2 cellular contexts compared by ENCODE assay signal in the genomic region with DNA sequence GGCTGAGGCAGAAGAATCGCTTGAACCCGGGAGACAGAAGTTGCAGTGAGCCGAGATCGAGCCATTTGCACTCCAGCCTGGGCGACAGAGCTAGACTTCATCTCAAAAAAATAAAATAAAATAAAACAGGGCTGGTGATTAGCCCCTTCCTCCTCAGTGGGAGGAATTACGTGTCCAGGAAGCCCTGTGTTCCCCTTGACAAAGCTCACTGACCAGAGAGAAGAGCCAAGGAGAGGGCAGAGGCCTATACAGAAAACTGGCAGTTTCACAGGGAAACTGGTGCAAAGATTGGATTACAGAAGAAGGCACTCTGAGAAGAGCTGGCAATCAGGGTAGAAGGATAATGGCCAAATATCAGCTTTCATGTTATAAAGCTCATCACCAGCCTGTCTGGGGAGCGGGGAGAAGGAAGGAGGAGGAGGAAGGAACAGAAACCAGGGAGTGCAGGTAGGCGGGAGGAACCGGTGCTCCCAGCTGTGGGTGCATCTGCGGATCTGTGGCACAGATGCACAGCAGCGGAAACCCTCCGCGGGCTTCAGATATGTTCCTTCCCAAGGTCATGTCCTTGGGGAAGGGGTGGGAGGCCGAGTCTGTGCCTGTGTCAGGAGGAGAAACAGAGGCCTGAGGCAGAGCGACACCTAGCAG.
TF ChIP-seq lines count a peak whose summit lies in the region.

No MANE protein-coding gene starts in this region.

TF ChIP-seq in GM23338, 12 proteins besides CTCF, POLR2A, EP300 and RAD21:
- TF ChIP-seq, protein P1, sequence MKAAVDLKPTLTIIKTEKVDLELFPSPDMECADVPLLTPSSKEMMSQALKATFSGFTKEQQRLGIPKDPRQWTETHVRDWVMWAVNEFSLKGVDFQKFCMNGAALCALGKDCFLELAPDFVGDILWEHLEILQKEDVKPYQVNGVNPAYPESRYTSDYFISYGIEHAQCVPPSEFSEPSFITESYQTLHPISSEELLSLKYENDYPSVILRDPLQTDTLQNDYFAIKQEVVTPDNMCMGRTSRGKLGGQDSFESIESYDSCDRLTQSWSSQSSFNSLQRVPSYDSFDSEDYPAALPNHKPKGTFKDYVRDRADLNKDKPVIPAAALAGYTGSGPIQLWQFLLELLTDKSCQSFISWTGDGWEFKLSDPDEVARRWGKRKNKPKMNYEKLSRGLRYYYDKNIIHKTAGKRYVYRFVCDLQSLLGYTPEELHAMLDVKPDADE (IDR thresholded peaks at IDR 0.05), result no peak
- TF ChIP-seq EZH2phosphoT487 (IDR thresholded peaks at IDR 0.05; ENCODE audit: unreplicated experiment) (no peak), ZNF331 (CRISPR knock-in tag; IDR thresholded peaks at IDR 0.05; ENCODE audit: low read depth) (no peak), EZH2 (IDR thresholded peaks at IDR 0.05; ENCODE audit: low read depth, unreplicated experiment) (no peak), CREB1 (CRISPR knock-in tag; IDR thresholded peaks at IDR 0.05; ENCODE audit: low read depth) (no peak), JUNB (IDR thresholded peaks at IDR 0.05; ENCODE audit: unreplicated experiment) (no peak)
- TF ChIP-seq, protein P2, sequence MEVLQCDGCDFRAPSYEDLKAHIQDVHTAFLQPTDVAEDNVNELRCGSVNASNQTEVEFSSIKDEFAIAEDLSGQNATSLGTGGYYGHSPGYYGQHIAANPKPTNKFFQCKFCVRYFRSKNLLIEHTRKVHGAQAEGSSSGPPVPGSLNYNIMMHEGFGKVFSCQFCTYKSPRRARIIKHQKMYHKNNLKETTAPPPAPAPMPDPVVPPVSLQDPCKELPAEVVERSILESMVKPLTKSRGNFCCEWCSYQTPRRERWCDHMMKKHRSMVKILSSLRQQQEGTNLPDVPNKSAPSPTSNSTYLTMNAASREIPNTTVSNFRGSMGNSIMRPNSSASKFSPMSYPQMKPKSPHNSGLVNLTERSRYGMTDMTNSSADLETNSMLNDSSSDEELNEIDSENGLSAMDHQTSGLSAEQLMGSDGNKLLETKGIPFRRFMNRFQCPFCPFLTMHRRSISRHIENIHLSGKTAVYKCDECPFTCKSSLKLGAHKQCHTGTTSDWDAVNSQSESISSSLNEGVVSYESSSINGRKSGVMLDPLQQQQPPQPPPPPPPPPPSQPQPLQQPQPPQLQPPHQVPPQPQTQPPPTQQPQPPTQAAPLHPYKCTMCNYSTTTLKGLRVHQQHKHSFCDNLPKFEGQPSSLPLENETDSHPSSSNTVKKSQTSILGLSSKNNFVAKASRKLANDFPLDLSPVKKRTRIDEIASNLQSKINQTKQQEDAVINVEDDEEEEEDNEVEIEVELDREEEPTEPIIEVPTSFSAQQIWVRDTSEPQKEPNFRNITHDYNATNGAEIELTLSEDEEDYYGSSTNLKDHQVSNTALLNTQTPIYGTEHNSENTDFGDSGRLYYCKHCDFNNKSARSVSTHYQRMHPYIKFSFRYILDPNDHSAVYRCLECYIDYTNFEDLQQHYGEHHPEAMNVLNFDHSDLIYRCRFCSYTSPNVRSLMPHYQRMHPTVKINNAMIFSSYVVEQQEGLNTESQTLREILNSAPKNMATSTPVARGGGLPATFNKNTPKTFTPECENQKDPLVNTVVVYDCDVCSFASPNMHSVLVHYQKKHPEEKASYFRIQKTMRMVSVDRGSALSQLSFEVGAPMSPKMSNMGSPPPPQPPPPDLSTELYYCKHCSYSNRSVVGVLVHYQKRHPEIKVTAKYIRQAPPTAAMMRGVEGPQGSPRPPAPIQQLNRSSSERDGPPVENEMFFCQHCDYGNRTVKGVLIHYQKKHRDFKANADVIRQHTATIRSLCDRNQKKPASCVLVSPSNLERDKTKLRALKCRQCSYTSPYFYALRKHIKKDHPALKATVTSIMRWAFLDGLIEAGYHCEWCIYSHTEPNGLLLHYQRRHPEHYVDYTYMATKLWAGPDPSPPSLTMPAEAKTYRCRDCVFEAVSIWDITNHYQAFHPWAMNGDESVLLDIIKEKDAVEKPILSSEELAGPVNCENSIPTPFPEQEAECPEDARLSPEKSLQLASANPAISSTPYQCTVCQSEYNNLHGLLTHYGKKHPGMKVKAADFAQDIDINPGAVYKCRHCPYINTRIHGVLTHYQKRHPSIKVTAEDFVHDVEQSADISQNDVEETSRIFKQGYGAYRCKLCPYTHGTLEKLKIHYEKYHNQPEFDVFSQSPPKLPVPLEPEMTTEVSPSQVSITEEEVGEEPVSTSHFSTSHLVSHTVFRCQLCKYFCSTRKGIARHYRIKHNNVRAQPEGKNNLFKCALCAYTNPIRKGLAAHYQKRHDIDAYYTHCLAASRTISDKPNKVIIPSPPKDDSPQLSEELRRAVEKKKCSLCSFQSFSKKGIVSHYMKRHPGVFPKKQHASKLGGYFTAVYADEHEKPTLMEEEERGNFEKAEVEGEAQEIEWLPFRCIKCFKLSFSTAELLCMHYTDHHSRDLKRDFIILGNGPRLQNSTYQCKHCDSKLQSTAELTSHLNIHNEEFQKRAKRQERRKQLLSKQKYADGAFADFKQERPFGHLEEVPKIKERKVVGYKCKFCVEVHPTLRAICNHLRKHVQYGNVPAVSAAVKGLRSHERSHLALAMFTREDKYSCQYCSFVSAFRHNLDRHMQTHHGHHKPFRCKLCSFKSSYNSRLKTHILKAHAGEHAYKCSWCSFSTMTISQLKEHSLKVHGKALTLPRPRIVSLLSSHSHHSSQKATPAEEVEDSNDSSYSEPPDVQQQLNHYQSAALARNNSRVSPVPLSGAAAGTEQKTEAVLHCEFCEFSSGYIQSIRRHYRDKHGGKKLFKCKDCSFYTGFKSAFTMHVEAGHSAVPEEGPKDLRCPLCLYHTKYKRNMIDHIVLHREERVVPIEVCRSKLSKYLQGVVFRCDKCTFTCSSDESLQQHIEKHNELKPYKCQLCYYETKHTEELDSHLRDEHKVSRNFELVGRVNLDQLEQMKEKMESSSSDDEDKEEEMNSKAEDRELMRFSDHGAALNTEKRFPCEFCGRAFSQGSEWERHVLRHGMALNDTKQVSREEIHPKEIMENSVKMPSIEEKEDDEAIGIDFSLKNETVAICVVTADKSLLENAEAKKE (CRISPR knock-in tag; IDR thresholded peaks at IDR 0.05), result no peak

TF ChIP-seq in endothelial cell of umbilical vein, 7 proteins besides CTCF, POLR2A, EP300 and RAD21:
- peak; percentile 40 for TF ChIP-seq FOS (IDR thresholded peaks at IDR 0.05; ENCODE audit: borderline replicate concordance, insufficient read depth, low read length)
- TF ChIP-seq POLR2AphosphoS5 (IDR thresholded peaks at IDR 0.05; ENCODE audit: insufficient read depth, low read depth, low read length), result no peak
